20 cellular contexts compared by ENCODE assay signal in genomic region chr7:80165177-80165576, GRCh38.
"Had no signal": no experiment of that assay in that cellular context is flagged by ENCODE, and none has a peak within 500 bp of the region (broad histone marks: within the 10 kb centered on the region; RNA-seq: fewer than 3 reads in every experiment).

No MANE protein-coding gene starts in this region.

- H3K4me1 ChIP-seq: foreskin keratinocyte, uterus had no signal

- H3K4me3 ChIP-seq: coronary artery, mucosa of descending colon, suprapubic skin, thyroid gland, uterus had no signal

- H3K9me3 ChIP-seq: mucosa of descending colon, thyroid gland, uterus had no signal

- ATAC-seq: foreskin keratinocyte; left cardiac atrium; left ventricle myocardium superior; mucosa of descending colon; naive thymus-derived CD8-positive, alpha-beta T cell; right cardiac atrium had no signal

- H3K27me3 ChIP-seq: foreskin keratinocyte, suprapubic skin, thyroid gland, uterus had no signal

- H3K27me3 Mint-ChIP-seq: naive thymus-derived CD8-positive, alpha-beta T cell had no signal

- H3K36me3 Mint-ChIP-seq: immature natural killer cell had no signal

- H3K27ac Mint-ChIP-seq: endodermal cell, immature natural killer cell, type B pancreatic cell had no signal

- H3K36me3 ChIP-seq: suprapubic skin, thyroid gland, uterus had no signal

- H3K27ac ChIP-seq: coronary artery, foreskin keratinocyte, suprapubic skin, thyroid gland, uterus had no signal

- H3K4me3 Mint-ChIP-seq: endodermal cell; immature natural killer cell; naive thymus-derived CD8-positive, alpha-beta T cell; neural crest cell; type B pancreatic cell had no signal

- DNase-seq: effector CD4-positive, alpha-beta T cell; endodermal cell; erythroblast; foreskin keratinocyte; immature natural killer cell; left cardiac atrium; left ventricle myocardium superior; mucosa of descending colon; naive thymus-derived CD8-positive, alpha-beta T cell; posterior cingulate gyrus; right cardiac atrium; small intestine; stimulated activated CD4-positive, alpha-beta T cell treated with anti-CD3 and anti-CD28 coated beads, Interleukin-2, amount 100 ng/mL, for 48 hours; stimulated activated naive CD4-positive, alpha-beta T cell treated with Interleukin-2 at 50 U/mL for 16 hours; thyroid gland; uterus had no signal
